Comparison of ENCODE assay signal across 20 cellular contexts in genomic region chr1:195495720-195496635, GRCh38.
DNase-seq lines count a peak whose midpoint lies in the region; ATAC-seq and TF ChIP-seq lines count a peak whose summit lies in the region.
"Had no signal": no experiment of that assay in that cellular context is flagged by ENCODE, and none has a peak within 500 bp of the region (broad histone marks: within the 10 kb centered on the region; RNA-seq: fewer than 3 reads in every experiment).

No MANE protein-coding gene starts in this region.

- H3K27me3 ChIP-seq in ascending aorta = no peaks in the 10 kb centered on the region
- H3K27me3 ChIP-seq: gastrocnemius medialis had no signal

- TF ChIP-seq CTCF in ascending aorta (IDR thresholded peaks at IDR 0.05) = no peak

- H3K4me3 ChIP-seq in ascending aorta = no peak overlapping the region
- H3K4me3 ChIP-seq: gastrocnemius medialis, GM23248, lung, prostate gland had no signal

- H3K4me1 ChIP-seq in ascending aorta = no peaks in the 10 kb centered on the region
- H3K4me1 ChIP-seq: gastrocnemius medialis, prostate gland had no signal

- ATAC-seq in GM18907 (IDR thresholded peaks at IDR 0.05; ENCODE audit: unreplicated experiment) = peak; percentile 52
- ATAC-seq: activated CD4-positive, CD25-positive, alpha-beta regulatory T cell treated with anti-CD3 and anti-CD28 coated beads, Interleukin-2, amount 50 U/mL, for 24 hours; esophagus mucosa; gastrocnemius medialis had no signal

- intact Hi-C loops in ascending aorta (cut with DNase I) = no loop called here

- no peaks in the 10 kb centered on the region for H3K36me3 ChIP-seq in ascending aorta
- H3K36me3 ChIP-seq: gastrocnemius medialis, prostate gland had no signal

- H3K27ac ChIP-seq in ascending aorta = no peak overlapping the region
- H3K27ac ChIP-seq: C4-2B, gastrocnemius medialis, GM23248, KMS-11, prostate gland had no signal

- H3K9me3 ChIP-seq in ascending aorta = no peaks in the 10 kb centered on the region
- H3K9me3 ChIP-seq: gastrocnemius medialis, prostate gland had no signal

- DNase-seq in HT1080 (ENCODE audit: low read depth) (peak; percentile 12), RPMI8226 (peak; percentile 25), islet precursor cell (peak; percentile 50), NCI-H524 treated with DMSO at 0.1 percent for 48 hours (lab: John Stamatoyannopoulos, UW) (no peak), ascending aorta (ENCODE audit: low spot score in 2 of 2) (no peak)
- DNase-seq in stimulated activated naive CD4-positive, alpha-beta T cell treated with Interleukin-2 at 50 U/mL for 16 hours (lab: John Stamatoyannopoulos, UW) = no peak
- DNase-seq: activated CD4-positive, alpha-beta memory T cell treated with anti-CD3 and anti-CD28 coated beads, Interleukin-2, amount 10 ng/mL, durations not matched to agents 7 days and 5 days; activated effector memory CD4-positive, alpha-beta T cell treated with anti-CD3 and anti-CD28 coated beads, Interleukin-2, amount 50 U/mL, for 16 hours; gastrocnemius medialis; GM23248; hippocampal formation; NCI-H1930; T1000 had no signal

Comparison
In these comparisons a context has a peak if more than half of its experiments do, and no peak if none do; other contexts are left out.
1. DNase-seq: peak in HT1080 (single experiment), RPMI8226 (single experiment) and islet precursor cell (single experiment); none in NCI-H524 treated with DMSO at 0.1 percent for 48 hours (single experiment), ascending aorta (0 of 2) and stimulated activated naive CD4-positive, alpha-beta T cell treated with Interleukin-2 at 50 U/mL for 16 hours (single experiment).